39 cellular contexts compared by ENCODE assay signal in the genomic region with DNA sequence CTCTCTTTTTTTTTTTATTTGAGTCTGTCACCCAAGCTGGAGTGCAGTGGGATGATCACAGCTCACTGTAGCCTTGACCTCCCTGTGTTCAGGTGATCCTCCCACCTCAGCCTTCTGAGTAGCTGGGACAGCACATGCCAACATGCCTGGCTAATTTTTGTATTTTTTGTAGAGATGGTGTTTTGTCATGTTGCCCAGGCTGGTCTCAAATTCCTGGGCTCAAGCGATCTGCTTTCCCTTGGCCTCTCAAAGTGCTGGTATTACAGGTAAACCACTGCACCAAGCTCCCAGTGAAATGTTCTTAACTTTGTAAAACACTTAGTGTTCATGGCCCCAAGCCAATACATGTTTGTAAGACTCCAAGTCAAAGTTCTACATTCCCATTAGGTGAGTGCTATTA.
"Had no signal": no experiment of that assay in that cellular context is flagged by ENCODE, and none has a peak within 500 bp of the region (broad histone marks: within the 10 kb centered on the region; RNA-seq: fewer than 3 reads in every experiment).

No MANE protein-coding gene starts in this region.

- H3K27me3 Mint-ChIP-seq: activated naive CD4-positive, alpha-beta T cell treated with anti-CD3 and anti-CD28 coated beads, Interleukin-2, amount 10 ng/mL, durations not matched to agents 7 days and 5 days; activated naive CD4-positive, alpha-beta T cell treated with anti-CD3 and anti-CD28 coated beads, Interleukin-2, amount 50 U/mL, for 24 hours; activated naive CD8-positive, alpha-beta T cell; activated naive CD8-positive, alpha-beta T cell treated with anti-CD3 and anti-CD28 coated beads for 36 hours; activated naive CD8-positive, alpha-beta T cell treated with anti-CD3 and anti-CD28 coated beads, Interleukin-2, amount 10 ng/mL, durations not matched to agents 7 days and 5 days; activated naive CD8-positive, alpha-beta T cell treated with anti-CD3 and anti-CD28 coated beads, Interleukin-2, amount 50 U/mL, for 24 hours; activated T-cell treated with anti-CD3 and anti-CD28 coated beads, Interleukin-2, amount 50 U/mL, for 24 hours; activated T-helper 17 cell treated with anti-CD3 and anti-CD28 coated beads, Interleukin-2, amount 50 U/mL, for 72 hours; brain; central memory CD8-positive, alpha-beta T cell had no signal

- H3K27me3 ChIP-seq: adrenal gland, ascending aorta, body of pancreas, brain microvascular endothelial cell, breast epithelium, cardiac muscle cell had no signal

- H3K4me1 Mint-ChIP-seq: activated naive CD4-positive, alpha-beta T cell treated with anti-CD3 and anti-CD28 coated beads, Interleukin-2, amount 10 ng/mL, durations not matched to agents 7 days and 5 days; activated naive CD4-positive, alpha-beta T cell treated with anti-CD3 and anti-CD28 coated beads, Interleukin-2, amount 50 U/mL, for 24 hours; activated naive CD8-positive, alpha-beta T cell treated with anti-CD3 and anti-CD28 coated beads for 36 hours; activated naive CD8-positive, alpha-beta T cell treated with anti-CD3 and anti-CD28 coated beads, Interleukin-2, amount 10 ng/mL, durations not matched to agents 7 days and 5 days; activated naive CD8-positive, alpha-beta T cell treated with anti-CD3 and anti-CD28 coated beads, Interleukin-2, amount 50 U/mL, for 24 hours; activated T-helper 17 cell treated with anti-CD3 and anti-CD28 coated beads, Interleukin-2, amount 50 U/mL, for 72 hours; brain; central memory CD8-positive, alpha-beta T cell had no signal

- DNase-seq: activated effector memory CD4-positive, alpha-beta T cell treated with anti-CD3 and anti-CD28 coated beads, Interleukin-2, amount 50 U/mL, for 16 hours; activated effector memory CD4-positive, alpha-beta T cell treated with Interleukin-2 at 50 U/mL for 16 hours; activated gamma-delta T cell; activated gamma-delta T cell treated with Interleukin-2 at 50 U/mL for 16 hours; activated naive CD4-positive, alpha-beta T cell; activated naive CD4-positive, alpha-beta T cell treated with anti-CD3 and anti-CD28 coated beads for 36 hours; activated naive CD4-positive, alpha-beta T cell treated with anti-CD3 and anti-CD28 coated beads, Interleukin-2, amount 10 ng/mL, durations not matched to agents 7 days and 5 days; activated naive CD4-positive, alpha-beta T cell treated with anti-CD3 and anti-CD28 coated beads, Interleukin-2, amount 50 U/mL, for 16 hours; activated naive CD4-positive, alpha-beta T cell treated with Interleukin-2 at 50 U/mL for 16 hours; activated naive CD8-positive, alpha-beta T cell treated with anti-CD3 and anti-CD28 coated beads for 36 hours; activated naive CD8-positive, alpha-beta T cell treated with anti-CD3 and anti-CD28 coated beads, Interleukin-2, amount 10 ng/mL, durations not matched to agents 7 days and 5 days; activated naive CD8-positive, alpha-beta T cell treated with anti-CD3 and anti-CD28 coated beads, Interleukin-2, amount 50 U/mL, for 24 hours; activated T-cell treated with anti-CD3 and anti-CD28 coated beads for 4 hours; activated T-cell treated with anti-CD3 and anti-CD28 coated beads, Interleukin-2, amount 50 U/mL, for 1 hour; activated T-cell treated with anti-CD3 and anti-CD28 coated beads, Interleukin-2, amount 50 U/mL, for 24 hours; activated T-cell treated with anti-CD3 and anti-CD28 coated beads, Interleukin-2, amount 50 U/mL, for 4 hours; activated T-cell treated with anti-CD3 and anti-CD28 coated beads, Interleukin-2, amount 50 U/mL, for 48 hours; activated T-cell treated with anti-CD3 and anti-CD28 coated beads, Interleukin-2, amount 50 U/mL, for 72 hours; amniotic stem cell; amygdala; anterior cingulate cortex; aorta; body of pancreas; brain microvascular endothelial cell; caudate nucleus; central memory CD4-positive, alpha-beta T cell; cerebellar nuclear complex had no signal

- H3K4me3 ChIP-seq: adrenal gland, ascending aorta, body of pancreas, breast epithelium, cardiac muscle cell had no signal

- H3K4me1 ChIP-seq: ascending aorta, body of pancreas, breast epithelium had no signal

- H3K36me3 Mint-ChIP-seq: activated naive CD4-positive, alpha-beta T cell treated with anti-CD3 and anti-CD28 coated beads, Interleukin-2, amount 10 ng/mL, durations not matched to agents 7 days and 5 days; activated naive CD4-positive, alpha-beta T cell treated with anti-CD3 and anti-CD28 coated beads, Interleukin-2, amount 50 U/mL, for 24 hours; activated naive CD4-positive, alpha-beta T cell treated with anti-CD3 and anti-CD28 coated beads, Interleukin-2, amount 50 U/mL, for 72 hours; activated naive CD8-positive, alpha-beta T cell; activated naive CD8-positive, alpha-beta T cell treated with anti-CD3 and anti-CD28 coated beads for 36 hours; activated naive CD8-positive, alpha-beta T cell treated with anti-CD3 and anti-CD28 coated beads, Interleukin-2, amount 10 ng/mL, durations not matched to agents 7 days and 5 days; brain had no signal

- H3K9me3 Mint-ChIP-seq: activated naive CD8-positive, alpha-beta T cell treated with anti-CD3 and anti-CD28 coated beads, Interleukin-2, amount 10 ng/mL, durations not matched to agents 7 days and 5 days had no signal

- H3K27ac Mint-ChIP-seq: activated naive CD4-positive, alpha-beta T cell treated with anti-CD3 and anti-CD28 coated beads for 36 hours; activated naive CD4-positive, alpha-beta T cell treated with anti-CD3 and anti-CD28 coated beads, Interleukin-2, amount 10 ng/mL, durations not matched to agents 7 days and 5 days; activated naive CD4-positive, alpha-beta T cell treated with anti-CD3 and anti-CD28 coated beads, Interleukin-2, amount 50 U/mL, for 24 hours; activated naive CD4-positive, alpha-beta T cell treated with anti-CD3 and anti-CD28 coated beads, Interleukin-2, amount 50 U/mL, for 72 hours; activated naive CD8-positive, alpha-beta T cell; activated naive CD8-positive, alpha-beta T cell treated with anti-CD3 and anti-CD28 coated beads for 36 hours; activated naive CD8-positive, alpha-beta T cell treated with anti-CD3 and anti-CD28 coated beads, Interleukin-2, amount 10 ng/mL, durations not matched to agents 7 days and 5 days; activated naive CD8-positive, alpha-beta T cell treated with anti-CD3 and anti-CD28 coated beads, Interleukin-2, amount 50 U/mL, for 24 hours; activated T-cell treated with anti-CD3 and anti-CD28 coated beads, Interleukin-2, amount 50 U/mL, for 24 hours; activated T-cell treated with anti-CD3 and anti-CD28 coated beads, Interleukin-2, amount 50 U/mL, for 72 hours; activated T-helper 1 cell treated with anti-CD3 and anti-CD28 coated beads, Interleukin-12 subunit alpha, Interleukin-12 subunit beta, Interleukin-2, Interleukin-4 antibody, amounts not matched to agents 30 ng/mL and 10 ng/mL and 1 ng/mL, durations not matched to agents 14 hours and 24 hours and 36 hours; activated T-helper 17 cell treated with anti-CD3 and anti-CD28 coated beads, Interleukin-2, amount 50 U/mL, for 72 hours; activated T-helper 2 cell treated with anti-CD3 and anti-CD28 coated beads, Interferon-gamma antibody, Interleukin-2, Interleukin-4, amounts not matched to agents 10 μg/mL and 5 μg/mL and 100 μg/mL, durations not matched to agents 14 hours and 24 hours and 36 hours; brain had no signal

- H3K4me3 Mint-ChIP-seq: activated naive CD4-positive, alpha-beta T cell treated with anti-CD3 and anti-CD28 coated beads for 36 hours; activated naive CD4-positive, alpha-beta T cell treated with anti-CD3 and anti-CD28 coated beads, Interleukin-2, amount 10 ng/mL, durations not matched to agents 7 days and 5 days; activated naive CD4-positive, alpha-beta T cell treated with anti-CD3 and anti-CD28 coated beads, Interleukin-2, amount 50 U/mL, for 24 hours; activated naive CD8-positive, alpha-beta T cell; activated naive CD8-positive, alpha-beta T cell treated with anti-CD3 and anti-CD28 coated beads for 36 hours; activated naive CD8-positive, alpha-beta T cell treated with anti-CD3 and anti-CD28 coated beads, Interleukin-2, amount 10 ng/mL, durations not matched to agents 7 days and 5 days; activated naive CD8-positive, alpha-beta T cell treated with anti-CD3 and anti-CD28 coated beads, Interleukin-2, amount 50 U/mL, for 24 hours; activated T-cell treated with anti-CD3 and anti-CD28 coated beads, Interleukin-2, amount 50 U/mL, for 24 hours; activated T-cell treated with anti-CD3 and anti-CD28 coated beads, Interleukin-2, amount 50 U/mL, for 4 hours; activated T-cell treated with anti-CD3 and anti-CD28 coated beads, Interleukin-2, amount 50 U/mL, for 72 hours; activated T-helper 1 cell treated with anti-CD3 and anti-CD28 coated beads, Interleukin-12 subunit alpha, Interleukin-12 subunit beta, Interleukin-2, Interleukin-4 antibody, amounts not matched to agents 30 ng/mL and 10 ng/mL and 1 ng/mL, durations not matched to agents 14 hours and 24 hours and 36 hours; activated T-helper 17 cell treated with anti-CD3 and anti-CD28 coated beads, Interleukin-2, amount 50 U/mL, for 72 hours; brain; central memory CD8-positive, alpha-beta T cell had no signal

- H3K27ac ChIP-seq: adrenal gland, ascending aorta, body of pancreas, brain microvascular endothelial cell, breast epithelium, cardiac muscle cell had no signal

- ATAC-seq: activated naive CD4-positive, alpha-beta T cell treated with anti-CD3 and anti-CD28 coated beads, Interleukin-2, amount 50 U/mL, for 72 hours; activated naive CD8-positive, alpha-beta T cell treated with anti-CD3 and anti-CD28 coated beads, Interleukin-2, amount 50 U/mL, for 24 hours; activated T-cell treated with anti-CD3 and anti-CD28 coated beads, Interleukin-2, amount 50 U/mL, for 4 hours; activated T-cell treated with anti-CD3 and anti-CD28 coated beads, Interleukin-2, amount 50 U/mL, for 72 hours; activated T-helper 17 cell treated with anti-CD3 and anti-CD28 coated beads, Interleukin-2, amount 50 U/mL, for 72 hours; body of pancreas had no signal

- H3K9me3 ChIP-seq: adrenal gland, ascending aorta, body of pancreas, breast epithelium had no signal

- H3K36me3 ChIP-seq: adrenal gland, ascending aorta, brain microvascular endothelial cell, breast epithelium, cardiac muscle cell had no signal
